14 cellular contexts compared by ENCODE assay signal in the genomic region with DNA sequence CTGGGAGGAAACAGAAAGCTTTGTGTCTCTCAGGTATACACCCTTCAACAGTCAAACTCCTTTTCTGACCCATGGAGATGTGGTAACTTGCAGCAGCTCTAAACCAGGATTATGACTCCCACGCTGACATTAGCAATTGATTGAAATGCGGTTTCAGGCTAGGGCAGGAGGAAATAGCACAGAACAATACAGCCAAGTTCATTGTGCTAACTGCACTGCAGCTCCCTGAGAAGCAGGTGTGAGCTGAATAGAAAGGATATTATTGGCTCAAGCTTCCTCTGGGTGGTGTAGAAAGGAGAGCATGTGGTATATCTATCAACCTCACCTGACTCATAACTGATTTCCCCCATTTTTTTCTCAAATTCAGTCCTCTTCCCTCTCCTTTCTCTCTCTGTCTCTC.
DNase-seq lines count a peak whose midpoint lies in the region; ATAC-seq and TF ChIP-seq lines count a peak whose summit lies in the region.
"Had no signal": no experiment of that assay in that cellular context is flagged by ENCODE, and none has a peak within 500 bp of the region (broad histone marks: within the 10 kb centered on the region; RNA-seq: fewer than 3 reads in every experiment).

No MANE protein-coding gene starts in this region.

- peaks cover 9% of the 10 kb centered on the region for H3K4me1 ChIP-seq in HAP-1
- H3K4me1 ChIP-seq in iPS DF 6.9 (ENCODE audit: control insufficient read depth, insufficient read depth, low read length): no peaks in the 10 kb centered on the region
- H3K4me1 ChIP-seq in upper lobe of left lung: no peaks in the 10 kb centered on the region

- H3K4me3 Mint-ChIP-seq in WTC11: no peak overlapping the region
- H3K4me3 Mint-ChIP-seq: activated CD4-positive, alpha-beta T cell treated with anti-CD3 and anti-CD28 coated beads for 36 hours had no signal

- CTCF ChIA-PET in WTC11 (lab: Charles Lee): interaction anchor here (1.4 kb wide), 1 partner anchor 9 kb away, joined by 3 read pairs; no protein-coding TSS in a partner anchor

- H3K9me3 Mint-ChIP-seq in WTC11: peaks cover 10% of the 10 kb centered on the region

- no peak for TF ChIP-seq CTCF in WTC11 (IDR thresholded peaks at IDR 0.05)
- TF ChIP-seq CTCF in upper lobe of left lung (IDR thresholded peaks at IDR 0.05): no peak

- H3K27ac ChIP-seq in iPS DF 6.9 (ENCODE audit: low read length) (no peak overlapping the region), upper lobe of left lung (no peak overlapping the region), caudate nucleus (ENCODE audit: low read depth, low read length) (no peak overlapping the region)
- H3K27ac ChIP-seq: ovary had no signal

- no peak for TF ChIP-seq POLR2A in upper lobe of left lung (IDR thresholded peaks at IDR 0.05)

- POLR2A ChIA-PET in WTC11 (lab: Charles Lee): no interaction called here

- H3K36me3 ChIP-seq in HAP-1 (replicated peaks): no peaks in the 10 kb centered on the region
- no peaks in the 10 kb centered on the region for H3K36me3 ChIP-seq in iPS DF 6.9 (ENCODE audit: control insufficient read depth, insufficient read depth, low read length)
- H3K36me3 ChIP-seq in upper lobe of left lung: no peaks in the 10 kb centered on the region
- H3K36me3 ChIP-seq: ovary had no signal

- H3K27me3 ChIP-seq in HAP-1 (ENCODE audit: low read depth) (no peaks in the 10 kb centered on the region), iPS DF 6.9 (ENCODE audit: control insufficient read depth, insufficient read depth, low read length) (no peaks in the 10 kb centered on the region), upper lobe of left lung (no peaks in the 10 kb centered on the region)
- H3K27me3 ChIP-seq: ovary had no signal

- in situ Hi-C loops in HAP-1 (cut with MboI; ENCODE audit: low sequenced_read_pairs): no loop called here

- DNase-seq in DMS153 (lab: John Stamatoyannopoulos, UW) (peak; percentile 84), HAP-1 (ENCODE audit: low spot score in 2 of 2) (peak; percentile 69 to 88), WTC11 (ENCODE audit: low spot score) (no peak), iPS DF 6.9 (ENCODE audit: low read depth, low spot score) (peak; percentile 5), upper lobe of left lung (no peak), GM19240 (ENCODE audit: insufficient read length, low spot score) (no peak), caudate nucleus (lab: John Stamatoyannopoulos, UW) (no peak), GOT3 (lab: John Stamatoyannopoulos, UW) (no peak)
- DNase-seq: activated CD4-positive, alpha-beta T cell treated with anti-CD3 and anti-CD28 coated beads for 36 hours; GDM1; ovary; small intestine had no signal

- H3K4me1 Mint-ChIP-seq in WTC11: peaks cover 26% of the 10 kb centered on the region
- H3K4me1 Mint-ChIP-seq: activated CD4-positive, alpha-beta T cell treated with anti-CD3 and anti-CD28 coated beads for 36 hours had no signal

- 0 out of 2 replicates have a peak, but pooled peaks cover 3% of the 10 kb centered on the region for H3K36me3 Mint-ChIP-seq in WTC11

- H3K27me3 Mint-ChIP-seq in WTC11 (ENCODE audit: low read depth): no peaks in the 10 kb centered on the region; the same call in 1 of the 2 replicates
- H3K27me3 Mint-ChIP-seq: activated CD4-positive, alpha-beta T cell treated with anti-CD3 and anti-CD28 coated beads for 36 hours had no signal

- no peak overlapping the region for H3K27ac Mint-ChIP-seq in WTC11
- H3K27ac Mint-ChIP-seq: activated CD4-positive, alpha-beta T cell treated with anti-CD3 and anti-CD28 coated beads for 36 hours had no signal

- no peak for TF ChIP-seq EP300 in upper lobe of left lung (IDR thresholded peaks at IDR 0.05)

- H3K9me3 ChIP-seq in HAP-1 (0 out of 2 replicates have a peak, but pooled peaks cover 5% of the 10 kb centered on the region), iPS DF 6.9 (ENCODE audit: control insufficient read depth, insufficient read depth, low read length) (no peaks in the 10 kb centered on the region), upper lobe of left lung (no peaks in the 10 kb centered on the region)
- H3K9me3 ChIP-seq: ovary had no signal

- peak; percentile 81 for ATAC-seq in WTC11
- ATAC-seq in upper lobe of left lung (ENCODE audit: low FRiP score in 2 of 2): no peak
- ATAC-seq: activated CD4-positive, alpha-beta T cell treated with anti-CD3 and anti-CD28 coated beads for 36 hours; HCT116; left lobe of liver had no signal

- H3K4me3 ChIP-seq in HAP-1 (no peak overlapping the region), iPS DF 6.9 (ENCODE audit: low read length) (no peak overlapping the region), upper lobe of left lung (no peak overlapping the region)
- H3K4me3 ChIP-seq: ovary had no signal

- WGBS in iPS DF 6.9 (ENCODE audit: insufficient coverage, insufficient read length): no CpG with 5 or more reads among the region's 2 CpGs
- WGBS in upper lobe of left lung, 2 donors: 21 to 52% methylated on average over 2 of the region's 2 CpGs

TF ChIP-seq in WTC11, 78 proteins besides CTCF, POLR2A, EP300 and RAD21:
- TF ChIP-seq, protein P1, sequence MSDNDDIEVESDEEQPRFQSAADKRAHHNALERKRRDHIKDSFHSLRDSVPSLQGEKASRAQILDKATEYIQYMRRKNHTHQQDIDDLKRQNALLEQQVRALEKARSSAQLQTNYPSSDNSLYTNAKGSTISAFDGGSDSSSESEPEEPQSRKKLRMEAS (CRISPR knock-in tag; IDR thresholded peaks at IDR 0.05): no peak
- TF ChIP-seq NR3C1 (CRISPR knock-in tag; conservative IDR thresholded peaks at IDR 0.05; ENCODE audit: low read depth): no peak
- 0 out of 2 replicates have a peak, but pooled peaks have one; percentile 69 for TF ChIP-seq ZNF121 (CRISPR knock-in tag; IDR thresholded peaks at IDR 0.05)
- no peak for TF ChIP-seq RELA (CRISPR knock-in tag; IDR thresholded peaks at IDR 0.05; ENCODE audit: borderline replicate concordance)
- TF ChIP-seq, protein P2, sequence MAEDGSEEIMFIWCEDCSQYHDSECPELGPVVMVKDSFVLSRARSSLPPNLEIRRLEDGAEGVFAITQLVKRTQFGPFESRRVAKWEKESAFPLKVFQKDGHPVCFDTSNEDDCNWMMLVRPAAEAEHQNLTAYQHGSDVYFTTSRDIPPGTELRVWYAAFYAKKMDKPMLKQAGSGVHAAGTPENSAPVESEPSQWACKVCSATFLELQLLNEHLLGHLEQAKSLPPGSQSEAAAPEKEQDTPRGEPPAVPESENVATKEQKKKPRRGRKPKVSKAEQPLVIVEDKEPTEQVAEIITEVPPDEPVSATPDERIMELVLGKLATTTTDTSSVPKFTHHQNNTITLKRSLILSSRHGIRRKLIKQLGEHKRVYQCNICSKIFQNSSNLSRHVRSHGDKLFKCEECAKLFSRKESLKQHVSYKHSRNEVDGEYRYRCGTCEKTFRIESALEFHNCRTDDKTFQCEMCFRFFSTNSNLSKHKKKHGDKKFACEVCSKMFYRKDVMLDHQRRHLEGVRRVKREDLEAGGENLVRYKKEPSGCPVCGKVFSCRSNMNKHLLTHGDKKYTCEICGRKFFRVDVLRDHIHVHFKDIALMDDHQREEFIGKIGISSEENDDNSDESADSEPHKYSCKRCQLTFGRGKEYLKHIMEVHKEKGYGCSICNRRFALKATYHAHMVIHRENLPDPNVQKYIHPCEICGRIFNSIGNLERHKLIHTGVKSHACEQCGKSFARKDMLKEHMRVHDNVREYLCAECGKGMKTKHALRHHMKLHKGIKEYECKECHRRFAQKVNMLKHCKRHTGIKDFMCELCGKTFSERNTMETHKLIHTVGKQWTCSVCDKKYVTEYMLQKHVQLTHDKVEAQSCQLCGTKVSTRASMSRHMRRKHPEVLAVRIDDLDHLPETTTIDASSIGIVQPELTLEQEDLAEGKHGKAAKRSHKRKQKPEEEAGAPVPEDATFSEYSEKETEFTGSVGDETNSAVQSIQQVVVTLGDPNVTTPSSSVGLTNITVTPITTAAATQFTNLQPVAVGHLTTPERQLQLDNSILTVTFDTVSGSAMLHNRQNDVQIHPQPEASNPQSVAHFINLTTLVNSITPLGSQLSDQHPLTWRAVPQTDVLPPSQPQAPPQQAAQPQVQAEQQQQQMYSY (CRISPR knock-in tag; IDR thresholded peaks at IDR 0.05): no peak
- TF ChIP-seq OVOL2 (CRISPR knock-in tag; IDR thresholded peaks at IDR 0.05; ENCODE audit: borderline replicate concordance): no peak
- no peak for TF ChIP-seq KAT7 (CRISPR knock-in tag; IDR thresholded peaks at IDR 0.05; ENCODE audit: borderline replicate concordance)
- TF ChIP-seq ZBTB21 (CRISPR knock-in tag; IDR thresholded peaks at IDR 0.05; ENCODE audit: borderline replicate concordance): 0 out of 2 replicates have a peak, but pooled peaks have one; percentile 18

Comparison
In these comparisons a context has a peak if more than half of its experiments do, and no peak if none do; other contexts are left out.
1. DNase-seq: peak in DMS153 (single experiment), HAP-1 (2 of 2) and iPS DF 6.9 (single experiment); none in WTC11 (single experiment), upper lobe of left lung (0 of 2), GM19240 (single experiment), caudate nucleus (0 of 61) and GOT3 (single experiment).